Comparison of ENCODE assay signal across 9 cellular contexts in genomic region chr22:32900856-32901255, GRCh38.
"Had no signal": no experiment of that assay in that cellular context is flagged by ENCODE, and none has a peak within 500 bp of the region (broad histone marks: within the 10 kb centered on the region; RNA-seq: fewer than 3 reads in every experiment).

No MANE protein-coding gene starts in this region.

- FAIRE-seq: HepG2 had no signal

- DNase-seq: GM23248, GOT3, H7, HFFc6 had no signal

- H3K9me3 Mint-ChIP-seq: HFFc6, IgD-negative memory B cell had no signal

- ATAC-seq: HCT116, HepG2 had no signal

- H3K4me1 ChIP-seq: HAP-1 had no signal

- H3K36me3 Mint-ChIP-seq: IgD-negative memory B cell had no signal

- H3K27ac Mint-ChIP-seq: HFFc6, IgD-negative memory B cell had no signal

- H3K4me3 ChIP-seq: GM23248, HAP-1 had no signal

- H3K27ac ChIP-seq: GM23248, HL-60 had no signal

- H3K36me3 ChIP-seq: HAP-1 had no signal

- H3K9me3 ChIP-seq: HAP-1 had no signal
